ENCODE assay signal across 9 cellular contexts in genomic region chr3:66472313-66473134, GRCh38. TPM values are rescaled to one million over a fixed set of nuclear protein-coding genes. Genes with fewer than 3 reads are reported as not detected.
A peak's percentile ranks its signal among the peaks of the same experiment; 100 is the strongest.
DNase-seq lines count a peak whose midpoint lies in the region; ATAC-seq and TF ChIP-seq lines count a peak whose summit lies in the region.
"Had no signal": no experiment of that assay in that cellular context is flagged by ENCODE, and none has a peak within 500 bp of the region (broad histone marks: within the 10 kb centered on the region; RNA-seq: fewer than 3 reads in every experiment).

No MANE protein-coding gene starts in this region.

- no peaks in the 10 kb centered on the region for H3K27me3 ChIP-seq in AG04450 (ENCODE audit: control insufficient read depth, insufficient read depth, low read length)
- H3K27me3 ChIP-seq: heart right ventricle had no signal

- peak overlapping the region; percentile 87 for H3K27ac ChIP-seq in AG04450 (ENCODE audit: low read depth, low read length)

- DNase-seq in AG04450 (ENCODE audit: low read depth, low spot score) (no peak), fibroblast of gingiva (ENCODE audit: low read depth) (peak; percentile 45), NCI-H510A treated with DMSO at 0.1 percent for 48 hours (lab: John Stamatoyannopoulos, UW) (no peak), SHP77 (lab: John Stamatoyannopoulos, UW) (no peak)
- DNase-seq in activated CD4-positive, CD25-positive, alpha-beta regulatory T cell treated with anti-CD3 and anti-CD28 coated beads, Interleukin-2, amount 50 U/mL, for 16 hours (ENCODE audit: low read depth, low spot score), result peak; percentile 18
- DNase-seq in stimulated activated CD4-positive, alpha-beta T cell treated with anti-CD3 and anti-CD28 coated beads, Interleukin-4, amount 100 ng/mL, for 24 hours, result peak; percentile 71
- DNase-seq: heart right ventricle had no signal

- POLR2A ChIA-PET in AG04450 (lab: Yijun Ruan, JAX), result interaction anchor here (1.1 to 1.5 kb wide), 3 partner anchors 9 to 14 kb away, joined by 3 to 7 read pairs (median 4); no protein-coding TSS in a partner anchor

- peak overlapping the region; percentile 23; the same call in 1 of the 2 replicates for H3K4me3 ChIP-seq in AG04450 (ENCODE audit: low read depth, low read length)

- no peak for TF ChIP-seq CTCF in AG04450 (IDR thresholded peaks at IDR 0.05; ENCODE audit: low read depth, low read length)

- peak; percentile 58 for ATAC-seq in GM19043 (IDR thresholded peaks at IDR 0.05; ENCODE audit: low read depth, unreplicated experiment)
- peak; percentile 68 for ATAC-seq in HG03135 (IDR thresholded peaks at IDR 0.05; ENCODE audit: unreplicated experiment)

- H3K9me3 ChIP-seq in AG04450 (ENCODE audit: control insufficient read depth, insufficient read depth, low read length), result no peaks in the 10 kb centered on the region
- H3K9me3 ChIP-seq: heart right ventricle had no signal

- CTCF ChIA-PET in AG04450 (lab: Charles Lee), result interaction anchor here (0.6 to 1.3 kb wide), 4 partner anchors 64 to 421 kb away, joined by 3 to 5 read pairs (median 4); no protein-coding TSS in a partner anchor

RNA-seq across cellular contexts. Expression of gene LRIG1, which starts 28.3 kb away (rescaled TPM):
- polyA plus RNA-seq in AG04450 (2011; rRNA removed), result 68.3 and 94.3 TPM in 2 replicates
- 108 and 164 TPM in 2 replicates for polyA minus RNA-seq in AG04450 (2011; rRNA and poly(A)+ RNA removed)

Comparison
In these comparisons a context has a peak if more than half of its experiments do, and no peak if none do; other contexts are left out.
1. DNase-seq: peak in activated CD4-positive, CD25-positive, alpha-beta regulatory T cell treated with anti-CD3 and anti-CD28 coated beads, Interleukin-2, amount 50 U/mL, for 16 hours (single experiment), fibroblast of gingiva (single experiment) and stimulated activated CD4-positive, alpha-beta T cell treated with anti-CD3 and anti-CD28 coated beads, Interleukin-4, amount 100 ng/mL, for 24 hours (single experiment); none in AG04450 (single experiment), NCI-H510A treated with DMSO at 0.1 percent for 48 hours (single experiment) and SHP77 (0 of 2).